ENCODE assay signal across 20 cellular contexts in genomic region chr4:26938516-26938915, GRCh38.
DNase-seq lines count a peak whose midpoint lies in the region; ATAC-seq lines count a peak whose summit lies in the region.
"Had no signal": no experiment of that assay in that cellular context is flagged by ENCODE, and none has a peak within 500 bp of the region (broad histone marks: within the 10 kb centered on the region; RNA-seq: fewer than 3 reads in every experiment).

No MANE protein-coding gene starts in this region.

- ATAC-seq in T-helper 17 cell (no peak), left colon (peak; percentile 86), HG02852 (IDR thresholded peaks at IDR 0.05; ENCODE audit: unreplicated experiment) (no peak)
- ATAC-seq: CD8-positive, alpha-beta T cell; Panc1; T-cell had no signal

- peaks cover 87% of the 10 kb centered on the region for H3K4me1 Mint-ChIP-seq in activated naive CD4-positive, alpha-beta T cell treated with anti-CD3 and anti-CD28 coated beads, Interleukin-2, amount 50 U/mL, for 24 hours
- peaks cover 57% of the 10 kb centered on the region for H3K4me1 Mint-ChIP-seq in T-helper 17 cell

- H3K9me3 Mint-ChIP-seq in activated naive CD4-positive, alpha-beta T cell treated with anti-CD3 and anti-CD28 coated beads, Interleukin-2, amount 50 U/mL, for 24 hours: no peaks in the 10 kb centered on the region
- H3K9me3 Mint-ChIP-seq: CD8-positive, alpha-beta T cell; T-cell had no signal

- H3K36me3 ChIP-seq in MG63: no peaks in the 10 kb centered on the region

- H3K4me3 ChIP-seq in MG63: no peak overlapping the region

- H3K9me3 ChIP-seq in T-helper 17 cell (ENCODE audit: control insufficient read depth, low read length, poor library complexity, severe bottlenecking) (no peaks in the 10 kb centered on the region), MG63 (no peaks in the 10 kb centered on the region)

- no peaks in the 10 kb centered on the region for H3K27me3 ChIP-seq in MG63

- intact Hi-C loops in left colon (cut with DNase I, micrococcal nuclease): no loop called here
- intact Hi-C loops in posterior vena cava (cut with DNase I): no loop called here

- no peak overlapping the region for H3K4me3 Mint-ChIP-seq in activated naive CD4-positive, alpha-beta T cell treated with anti-CD3 and anti-CD28 coated beads, Interleukin-2, amount 50 U/mL, for 24 hours
- H3K4me3 Mint-ChIP-seq in T-helper 17 cell: no peak overlapping the region
- H3K4me3 Mint-ChIP-seq: CD8-positive, alpha-beta T cell; T-cell had no signal

- peaks cover 4% of the 10 kb centered on the region for H3K36me3 Mint-ChIP-seq in activated naive CD4-positive, alpha-beta T cell treated with anti-CD3 and anti-CD28 coated beads, Interleukin-2, amount 50 U/mL, for 24 hours
- H3K36me3 Mint-ChIP-seq in T-helper 17 cell (ENCODE audit: low read depth): peaks cover 7% of the 10 kb centered on the region

- H3K27ac Mint-ChIP-seq in activated naive CD4-positive, alpha-beta T cell treated with anti-CD3 and anti-CD28 coated beads, Interleukin-2, amount 50 U/mL, for 24 hours: peak overlapping the region; percentile 66
- peak overlapping the region; percentile 11 for H3K27ac Mint-ChIP-seq in T-helper 17 cell
- H3K27ac Mint-ChIP-seq: CD8-positive, alpha-beta T cell; T-cell had no signal

- no peak for DNase-seq in activated naive CD4-positive, alpha-beta T cell (lab: John Stamatoyannopoulos, UW)
- DNase-seq in T-helper 17 cell (no peak), left colon (no peak), MG63 (no peak), HuH-7.5 (ENCODE audit: low spot score) (no peak), posterior vena cava (ENCODE audit: low spot score) (no peak)
- DNase-seq: 8988T; C1 segment of cervical spinal cord; CD8-positive, alpha-beta T cell; DMS153; KBM-7; NCI-H1105; NCI-H2081; NCI-H2171 treated with DMSO at 0.1 percent for 48 hours; NCI-H446 treated with DMSO at 0.1 percent for 48 hours; NK-92 treated with Interleukin-12 subunit alpha and Interleukin-12 subunit beta, amount 100 ng/mL, for 24 hours; T-cell had no signal

- no peaks in the 10 kb centered on the region for H3K27me3 Mint-ChIP-seq in activated naive CD4-positive, alpha-beta T cell treated with anti-CD3 and anti-CD28 coated beads, Interleukin-2, amount 50 U/mL, for 24 hours
- H3K27me3 Mint-ChIP-seq in T-helper 17 cell: no peaks in the 10 kb centered on the region
- H3K27me3 Mint-ChIP-seq: T-cell had no signal
